In the genomic region with DNA sequence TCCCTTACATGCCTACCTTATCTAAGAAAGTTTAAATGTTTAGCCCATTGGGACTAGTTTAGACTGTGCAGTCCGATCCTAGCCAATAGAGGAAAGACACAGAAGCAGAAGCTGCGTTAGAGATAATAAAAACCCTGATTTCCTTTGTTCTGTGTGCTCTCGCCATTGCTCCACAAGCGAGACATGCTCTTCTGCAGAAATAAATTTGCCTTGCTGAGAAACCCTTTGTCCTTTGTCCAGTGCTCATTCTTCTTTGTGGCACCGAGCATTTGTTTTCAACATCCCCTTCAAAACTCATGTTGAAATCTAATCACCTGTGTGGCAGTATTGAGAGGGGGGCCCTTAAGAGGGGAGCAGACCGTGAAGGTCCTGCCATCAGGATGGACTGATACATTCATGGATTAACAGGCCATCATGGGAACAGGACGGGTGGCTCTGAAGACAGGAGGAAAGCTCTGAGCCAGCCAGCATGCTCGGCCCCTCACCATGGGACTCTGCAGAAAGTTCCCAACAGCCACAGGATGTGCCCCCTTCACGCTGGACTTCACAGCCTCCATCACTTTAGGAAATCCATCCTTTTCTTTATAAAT, we compare ENCODE assay signal across 21 cellular contexts.
"Had no signal": no experiment of that assay in that cellular context is flagged by ENCODE, and none has a peak within 500 bp of the region (broad histone marks: within the 10 kb centered on the region; RNA-seq: fewer than 3 reads in every experiment).

No MANE protein-coding gene starts in this region.

- H2AFZ ChIP-seq: parathyroid adenoma had no signal

- H3K4me1 ChIP-seq: gastroesophageal sphincter, lower lobe of right lung, parathyroid adenoma, prostate gland had no signal

- H3K9ac ChIP-seq: parathyroid adenoma had no signal

- DNase-seq: cortex of kidney; dorsolateral prefrontal cortex; effector CD8-positive, alpha-beta T cell; glutamatergic neuron; kidney; left cardiac atrium; left ventricle myocardium inferior; lower lobe of right lung; mesenchymal stem cell; midbrain; retina; stimulated activated CD4-positive, alpha-beta T cell treated with anti-CD3 and anti-CD28 coated beads, Interleukin-12 subunit alpha, Interleukin-12 subunit beta, amount 100 ng/mL, for 4 hours; stimulated activated naive CD4-positive, alpha-beta T cell; trophoblast cell had no signal

- H3K27ac Mint-ChIP-seq: natural killer cell treated with Interleukin-12 subunit alpha and Interleukin-12 subunit beta and Interleukin-15 and Interleukin-18, amount 100 ng/mL, for 72 hours had no signal

- H3K79me2 ChIP-seq: parathyroid adenoma had no signal

- ATAC-seq: esophagus mucosa, gastroesophageal sphincter, left cardiac atrium, lower lobe of right lung, sciatic nerve had no signal

- H3K4me3 ChIP-seq: dorsolateral prefrontal cortex, gastroesophageal sphincter, left ventricle myocardium inferior, lower lobe of right lung, prostate gland, skin epidermis had no signal

- H3K4me3 Mint-ChIP-seq: natural killer cell treated with Interleukin-12 subunit alpha and Interleukin-12 subunit beta and Interleukin-15 and Interleukin-18, amount 100 ng/mL, for 72 hours had no signal

- H3K36me3 ChIP-seq: lower lobe of right lung, prostate gland had no signal

- H3K9me3 ChIP-seq: prostate gland had no signal

- H3K27ac ChIP-seq: dorsolateral prefrontal cortex, gastroesophageal sphincter, left ventricle myocardium inferior, lower lobe of right lung, parathyroid adenoma, prostate gland, skin epidermis had no signal

- H3K27me3 ChIP-seq: dorsolateral prefrontal cortex, gastroesophageal sphincter had no signal
